9 cellular contexts compared by ENCODE assay signal in the genomic region with DNA sequence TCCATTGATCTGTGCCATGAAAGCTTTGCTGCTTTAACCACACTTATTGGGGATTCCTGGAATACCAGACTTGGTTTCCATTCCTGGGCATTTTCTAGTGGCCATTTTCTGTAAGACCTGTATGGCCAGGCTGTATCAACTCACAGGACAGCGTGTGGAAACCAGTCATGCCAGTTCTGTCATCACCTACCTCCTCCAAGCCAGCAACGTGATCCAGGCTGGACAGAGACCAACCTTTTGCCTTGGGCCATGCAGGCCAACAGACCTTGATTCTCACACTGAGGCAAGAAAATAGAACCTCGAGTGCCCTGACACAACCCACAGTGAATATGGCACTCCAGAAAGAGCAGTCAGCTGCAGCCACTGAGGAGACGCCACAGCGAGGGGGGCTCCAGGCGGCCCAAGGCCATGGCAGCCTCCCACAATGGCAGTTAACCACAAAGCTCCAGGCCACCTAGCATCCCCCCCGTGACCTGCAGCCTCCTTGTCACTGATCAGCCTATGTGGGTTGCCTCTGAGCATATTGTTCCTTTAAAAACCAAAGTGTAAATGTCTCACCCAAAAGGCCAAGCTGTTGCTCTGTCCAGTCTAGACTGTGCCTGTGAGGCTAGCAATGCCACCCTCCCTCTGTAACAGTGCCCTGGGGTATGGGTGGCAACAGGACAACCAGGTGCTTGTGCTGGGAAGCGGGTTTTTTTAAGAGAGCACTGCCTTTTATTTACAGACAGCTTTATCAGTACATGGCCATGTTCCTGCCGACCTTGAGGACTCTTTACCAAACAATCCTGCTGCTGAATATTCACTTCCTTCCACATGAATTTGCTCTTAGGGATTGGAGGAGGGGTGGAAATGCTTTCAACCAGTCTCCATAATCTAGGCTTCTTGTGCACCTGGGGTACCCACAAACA.
DNase-seq lines count a peak whose midpoint lies in the region; ATAC-seq, FAIRE-seq and TF ChIP-seq lines count a peak whose summit lies in the region.
"Had no signal": no experiment of that assay in that cellular context is flagged by ENCODE, and none has a peak within 500 bp of the region (broad histone marks: within the 10 kb centered on the region; RNA-seq: fewer than 3 reads in every experiment).

No MANE protein-coding gene starts in this region.

- peaks cover 87% of the 10 kb centered on the region for H3K4me1 Mint-ChIP-seq in activated CD4-positive, alpha-beta T cell treated with anti-CD3 and anti-CD28 coated beads, Interleukin-2, amount 10 ng/mL, durations not matched to agents 24 days and 14 days
- H3K4me1 Mint-ChIP-seq in activated naive CD8-positive, alpha-beta T cell (ENCODE audit: low read depth), result peaks cover 92% of the 10 kb centered on the region

- H3K4me3 ChIP-seq in left lung (no peak overlapping the region), transverse colon (no peak overlapping the region)

- TF ChIP-seq EP300 in transverse colon (IDR thresholded peaks at IDR 0.05; ENCODE audit: low read depth), result no peak

- H3K9me3 Mint-ChIP-seq in activated CD4-positive, alpha-beta T cell treated with anti-CD3 and anti-CD28 coated beads, Interleukin-2, amount 10 ng/mL, durations not matched to agents 24 days and 14 days, result peaks cover 14% of the 10 kb centered on the region
- H3K9me3 Mint-ChIP-seq in activated naive CD8-positive, alpha-beta T cell (ENCODE audit: low read depth), result no peaks in the 10 kb centered on the region

- FAIRE-seq in GM12891 (lab: Jason Lieb, UNC), result no peak

- H3K36me3 ChIP-seq in left lung (peaks cover 0 to 4% of the 10 kb centered on the region in 2 donors), transverse colon (no peaks in the 10 kb centered on the region)

- peaks cover 62% of the 10 kb centered on the region for H3K36me3 Mint-ChIP-seq in activated CD4-positive, alpha-beta T cell treated with anti-CD3 and anti-CD28 coated beads, Interleukin-2, amount 10 ng/mL, durations not matched to agents 24 days and 14 days (ENCODE audit: low read depth)
- H3K36me3 Mint-ChIP-seq in activated naive CD8-positive, alpha-beta T cell, result peaks cover 48% of the 10 kb centered on the region

- TF ChIP-seq POLR2A in transverse colon (IDR thresholded peaks at IDR 0.05) (no peak), GM12891 (IDR thresholded peaks at IDR 0.05; ENCODE audit: low read depth, low read length) (no peak)

- DNase-seq in activated CD4-positive, alpha-beta T cell treated with anti-CD3 and anti-CD28 coated beads, Interleukin-2, amount 10 ng/mL, durations not matched to agents 24 days and 14 days, result no peak
- no peak for DNase-seq in activated CD4-positive, alpha-beta T cell treated with anti-CD3 and anti-CD28 coated beads for 48 hours
- DNase-seq in left lung (peak; percentile 54 to 66), transverse colon (no peak), GM12891 (ENCODE audit: insufficient read length, low spot score) (no peak)

- 33 to 63% methylated on average over 1 to 9 of the region's 9 CpGs for WGBS in transverse colon (ENCODE audit: low coverage in 1 of 2), 2 donors

- peak overlapping the region; percentile 69 for H3K27ac Mint-ChIP-seq in activated CD4-positive, alpha-beta T cell treated with anti-CD3 and anti-CD28 coated beads, Interleukin-2, amount 10 ng/mL, durations not matched to agents 24 days and 14 days
- H3K27ac Mint-ChIP-seq in activated naive CD8-positive, alpha-beta T cell, result peak overlapping the region; percentile 96

- ATAC-seq in left lung (peak; percentile 69), GM18867 (IDR thresholded peaks at IDR 0.05; ENCODE audit: unreplicated experiment) (no peak), GM21786 (IDR thresholded peaks at IDR 0.05; ENCODE audit: unreplicated experiment) (no peak)

- peak overlapping the region; percentile 25 for H3K4me3 Mint-ChIP-seq in activated CD4-positive, alpha-beta T cell treated with anti-CD3 and anti-CD28 coated beads, Interleukin-2, amount 10 ng/mL, durations not matched to agents 24 days and 14 days
- peak overlapping the region; percentile 2 for H3K4me3 Mint-ChIP-seq in activated naive CD8-positive, alpha-beta T cell
- H3K4me3 Mint-ChIP-seq: memory B cell had no signal

- H3K9me3 ChIP-seq in left lung (no peaks in the 10 kb centered on the region), transverse colon (no peaks in the 10 kb centered on the region)

- TF ChIP-seq CTCF in left lung (IDR thresholded peaks at IDR 0.05), result no peak
- no peak for TF ChIP-seq CTCF in transverse colon (IDR thresholded peaks at IDR 0.05)

- intact Hi-C loops in activated CD4-positive, alpha-beta T cell treated with anti-CD3 and anti-CD28 coated beads, Interleukin-2, amount 10 ng/mL, durations not matched to agents 24 days and 14 days (cut with micrococcal nuclease), result loop anchor here (5.0 kb wide), 1 partner anchor 206 kb away; no protein-coding TSS in a partner anchor
- intact Hi-C loops in left lung (cut with DNase I) (no loop called here), transverse colon (cut with DNase I; ENCODE audit: low total_unique reads) (loop anchor here (10.0 kb wide), 1 partner anchor 1308 kb away; no protein-coding TSS in a partner anchor)

- in situ Hi-C loops in transverse colon (cut with MboI; ENCODE audit: low pct_ligation_motif_present in 1 of 4, low pct_unique_long_range_greater_than_20kb in 1 of 4, low sequenced_read_pairs in 3 of 4), result no loop called here

- H3K4me1 ChIP-seq in left lung (peaks cover 36 to 79% of the 10 kb centered on the region in 2 donors), transverse colon (peaks cover 13 to 62% (median 50%) of the 10 kb centered on the region in 4 donors)

- H3K27me3 ChIP-seq in left lung, result no peaks in the 10 kb centered on the region
- no peaks in the 10 kb centered on the region for H3K27me3 ChIP-seq in transverse colon

- peak overlapping the region; percentile 82 to 87 for H3K27ac ChIP-seq in left lung
- peak overlapping the region; percentile 13 to 75 (median 48) for H3K27ac ChIP-seq in transverse colon

- H3K27me3 Mint-ChIP-seq in activated CD4-positive, alpha-beta T cell treated with anti-CD3 and anti-CD28 coated beads, Interleukin-2, amount 10 ng/mL, durations not matched to agents 24 days and 14 days, result no peaks in the 10 kb centered on the region
- H3K27me3 Mint-ChIP-seq in activated naive CD8-positive, alpha-beta T cell, result no peaks in the 10 kb centered on the region

TF ChIP-seq in GM12891, 5 proteins besides CTCF, POLR2A, EP300 and RAD21:
- no peak for TF ChIP-seq PAX5 (IDR thresholded peaks at IDR 0.05; ENCODE audit: insufficient read depth, low read length, severe bottlenecking)
- no peak for TF ChIP-seq POU2F2 (IDR thresholded peaks at IDR 0.05; ENCODE audit: low read depth, low read length)
- TF ChIP-seq TAF1 (IDR thresholded peaks at IDR 0.05; ENCODE audit: low read depth, low read length), result no peak
- TF ChIP-seq POLR2AphosphoS5 (IDR thresholded peaks at IDR 0.05; ENCODE audit: low read depth, low read length), result no peak
- no peak for TF ChIP-seq SPI1 (IDR thresholded peaks at IDR 0.05; ENCODE audit: low read depth, low read length)

Comparison
In these comparisons a context has a peak if more than half of its experiments do, and no peak if none do; other contexts are left out.
1. DNase-seq: peak in left lung (2 of 2); none in activated CD4-positive, alpha-beta T cell treated with anti-CD3 and anti-CD28 coated beads, Interleukin-2, amount 10 ng/mL, durations not matched to agents 24 days and 14 days (single experiment), activated CD4-positive, alpha-beta T cell treated with anti-CD3 and anti-CD28 coated beads for 48 hours (single experiment), transverse colon (single experiment) and GM12891 (single experiment).
2. intact Hi-C loops: an anchor here in activated CD4-positive, alpha-beta T cell treated with anti-CD3 and anti-CD28 coated beads, Interleukin-2, amount 10 ng/mL, durations not matched to agents 24 days and 14 days (5.0 kb wide) and transverse colon (10.0 kb wide); none called in left lung.